ENCODE assay signal across 1 cellular context in genomic region chr7:41821521-41822213, GRCh38.
TF ChIP-seq lines count a peak whose summit lies in the region.

No MANE protein-coding gene starts in this region.

TF ChIP-seq in IMR-90, 13 proteins besides CTCF, POLR2A, EP300 and RAD21 (continued from another document):
- TF ChIP-seq ELK1 (IDR thresholded peaks at IDR 0.05; ENCODE audit: borderline replicate concordance, low read depth, low read length) (no peak), CHD1 (IDR thresholded peaks at IDR 0.05; ENCODE audit: low read depth, low read length) (no peak), FOS (IDR thresholded peaks at IDR 0.05; ENCODE audit: low read depth, low read length) (no peak)
TF ChIP-seq in IMR-90: peak in this region for 0.
